21 cellular contexts compared by ENCODE assay signal in the genomic region with DNA sequence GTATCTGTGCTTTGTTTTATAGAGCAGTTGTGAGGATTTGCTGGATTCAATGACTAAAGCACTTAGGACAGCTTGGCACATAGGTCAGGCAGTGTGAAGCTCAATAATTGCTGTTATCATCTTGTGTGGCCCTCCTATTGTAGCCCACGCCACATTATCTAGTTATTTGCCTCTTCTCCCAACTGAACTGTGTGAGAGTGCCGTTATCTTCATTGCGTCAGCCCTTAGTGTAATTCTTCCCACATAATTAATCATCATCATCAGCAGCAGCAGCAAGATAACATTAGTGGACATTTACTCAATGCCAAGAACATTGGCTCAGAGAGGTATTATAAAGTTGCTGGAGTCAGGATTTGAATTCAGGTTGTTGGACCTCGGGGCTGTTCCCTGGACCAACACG.
DNase-seq lines count a peak whose midpoint lies in the region; ATAC-seq, FAIRE-seq and TF ChIP-seq lines count a peak whose summit lies in the region.
"Had no signal": no experiment of that assay in that cellular context is flagged by ENCODE, and none has a peak within 500 bp of the region (broad histone marks: within the 10 kb centered on the region; RNA-seq: fewer than 3 reads in every experiment).

No MANE protein-coding gene starts in this region.

- H3K9ac ChIP-seq in astrocyte (ENCODE audit: low read length) = no peak overlapping the region
- H3K9ac ChIP-seq: KMS-11 had no signal

- no peak for ATAC-seq in GM18519 (IDR thresholded peaks at IDR 0.05; ENCODE audit: low FRiP score, unreplicated experiment)
- ATAC-seq: GM12878, GM23338 had no signal

- no peaks in the 10 kb centered on the region for H3K36me3 ChIP-seq in astrocyte (ENCODE audit: insufficient read depth, low read length)
- no peaks in the 10 kb centered on the region for H3K36me3 ChIP-seq in left ventricle myocardium inferior
- no peaks in the 10 kb centered on the region for H3K36me3 ChIP-seq in vagina
- H3K36me3 ChIP-seq: HAP-1, Peyer's patch, SJSA1 had no signal

- no peak overlapping the region for H3K4me2 ChIP-seq in astrocyte (ENCODE audit: low read length)
- H3K4me2 ChIP-seq: GM23338, KMS-11 had no signal

- H3K4me3 Mint-ChIP-seq in astrocyte (ENCODE audit: unreplicated experiment) = no peak overlapping the region
- H3K4me3 Mint-ChIP-seq: GM23338 had no signal

- TF ChIP-seq CTCF in astrocyte (IDR thresholded peaks at IDR 0.05; ENCODE audit: insufficient read depth, low read depth, low read length) (no peak), left ventricle myocardium inferior (IDR thresholded peaks at IDR 0.05; ENCODE audit: borderline replicate concordance) (no peak), vagina (IDR thresholded peaks at IDR 0.05) (no peak)

- intact Hi-C loops in left ventricle myocardium inferior (cut with micrococcal nuclease) = loop anchor here (10.0 kb wide), 1 partner anchor 232 kb away; no protein-coding TSS in a partner anchor
- intact Hi-C loops in vagina (cut with DNase I) = no loop called here

- H3K36me3 Mint-ChIP-seq in astrocyte (ENCODE audit: low read depth, unreplicated experiment) = no peaks in the 10 kb centered on the region
- H3K36me3 Mint-ChIP-seq: CD4-positive, CD25-positive, alpha-beta regulatory T cell had no signal

- no peak overlapping the region for H3K27ac Mint-ChIP-seq in astrocyte (ENCODE audit: unreplicated experiment)
- H3K27ac Mint-ChIP-seq: GM23338 had no signal

- H2AFZ ChIP-seq in astrocyte (ENCODE audit: low read depth, low read length) = no peak overlapping the region
- H2AFZ ChIP-seq: GM23338 had no signal

- H3K27me3 Mint-ChIP-seq in astrocyte (ENCODE audit: low read depth, unreplicated experiment) = peaks cover 11% of the 10 kb centered on the region
- H3K27me3 Mint-ChIP-seq: CD4-positive, CD25-positive, alpha-beta regulatory T cell had no signal

- no peak overlapping the region for H3K4me3 ChIP-seq in astrocyte (ENCODE audit: insufficient read depth, low read depth, low read length)
- no peak overlapping the region for H3K4me3 ChIP-seq in left ventricle myocardium inferior
- H3K4me3 ChIP-seq in vagina = no peak overlapping the region
- H3K4me3 ChIP-seq: GM12878, GM23338, HAP-1, Peyer's patch, SJSA1 had no signal

- H3K9me3 ChIP-seq in astrocyte (ENCODE audit: insufficient read depth, low read depth, low read length) = no peaks in the 10 kb centered on the region
- no peaks in the 10 kb centered on the region for H3K9me3 ChIP-seq in left ventricle myocardium inferior (replicated peaks)
- H3K9me3 ChIP-seq in vagina = no peaks in the 10 kb centered on the region
- H3K9me3 ChIP-seq: HAP-1, Peyer's patch, SJSA1 had no signal

- H3K79me2 ChIP-seq in astrocyte (ENCODE audit: insufficient read depth, low read length) = no peaks in the 10 kb centered on the region

- H3K4me1 Mint-ChIP-seq in astrocyte (ENCODE audit: low read depth, unreplicated experiment) = no peaks in the 10 kb centered on the region
- H3K4me1 Mint-ChIP-seq: CD4-positive, CD25-positive, alpha-beta regulatory T cell; GM23338 had no signal

- H3K9me3 Mint-ChIP-seq in astrocyte (ENCODE audit: unreplicated experiment) = no peaks in the 10 kb centered on the region
- H3K9me3 Mint-ChIP-seq: GM23338 had no signal

- no peaks in the 10 kb centered on the region for H4K20me1 ChIP-seq in astrocyte (ENCODE audit: insufficient read depth, low read length)

- FAIRE-seq in astrocyte (lab: Jason Lieb, UNC) = no peak
- FAIRE-seq: GM12878 had no signal

- H3K27ac ChIP-seq in astrocyte (ENCODE audit: low read depth, low read length) (no peak overlapping the region), left ventricle myocardium inferior (replicated peaks) (peak overlapping the region; percentile 54), vagina (no peak overlapping the region)
- H3K27ac ChIP-seq: KMS-11, Peyer's patch, SJSA1 had no signal

- no peaks in the 10 kb centered on the region for H3K4me1 ChIP-seq in astrocyte (ENCODE audit: insufficient read depth, low read length)
- H3K4me1 ChIP-seq in left ventricle myocardium inferior = peaks cover 18% of the 10 kb centered on the region
- no peaks in the 10 kb centered on the region for H3K4me1 ChIP-seq in vagina
- H3K4me1 ChIP-seq: HAP-1, Peyer's patch, SJSA1 had no signal

- DNase-seq in A172 (ENCODE audit: low spot score) = peak; percentile 50
- peak; percentile 26 for DNase-seq in Daoy (ENCODE audit: low read depth)
- peak; percentile 50 for DNase-seq in astrocyte (ENCODE audit: low read depth)
- DNase-seq in left ventricle myocardium inferior = no peak
- no peak for DNase-seq in ureter (ENCODE audit: low spot score)
- no peak for DNase-seq in vagina (ENCODE audit: extremely low spot score in 2 of 2)
- DNase-seq: CD4-positive, CD25-positive, alpha-beta regulatory T cell; COR-L47; DMS 273 treated with DMSO at 0.1 percent for 48 hours; DMS79 treated with DMSO at 0.1 percent for 48 hours; IMR-90; NCI-H187 treated with DMSO at 0.1 percent for 48 hours; NCI-H2107; NCI-H774; Peyer's patch had no signal

- H3K27me3 ChIP-seq in astrocyte (ENCODE audit: insufficient read depth, low read length) (no peaks in the 10 kb centered on the region), left ventricle myocardium inferior (ENCODE audit: low read depth) (no peaks in the 10 kb centered on the region), vagina (no peaks in the 10 kb centered on the region)
- H3K27me3 ChIP-seq: Peyer's patch, SJSA1 had no signal

- no peak for TF ChIP-seq POLR2A in vagina (IDR thresholded peaks at IDR 0.05)

Comparison
In these comparisons a context has a peak if more than half of its experiments do, and no peak if none do; other contexts are left out.
1. DNase-seq: peak in A172 (single experiment), Daoy (single experiment) and astrocyte (single experiment); none in left ventricle myocardium inferior (single experiment), ureter (single experiment) and vagina (0 of 2).